Comparison of ENCODE assay signal across 24 cellular contexts in the genomic region with DNA sequence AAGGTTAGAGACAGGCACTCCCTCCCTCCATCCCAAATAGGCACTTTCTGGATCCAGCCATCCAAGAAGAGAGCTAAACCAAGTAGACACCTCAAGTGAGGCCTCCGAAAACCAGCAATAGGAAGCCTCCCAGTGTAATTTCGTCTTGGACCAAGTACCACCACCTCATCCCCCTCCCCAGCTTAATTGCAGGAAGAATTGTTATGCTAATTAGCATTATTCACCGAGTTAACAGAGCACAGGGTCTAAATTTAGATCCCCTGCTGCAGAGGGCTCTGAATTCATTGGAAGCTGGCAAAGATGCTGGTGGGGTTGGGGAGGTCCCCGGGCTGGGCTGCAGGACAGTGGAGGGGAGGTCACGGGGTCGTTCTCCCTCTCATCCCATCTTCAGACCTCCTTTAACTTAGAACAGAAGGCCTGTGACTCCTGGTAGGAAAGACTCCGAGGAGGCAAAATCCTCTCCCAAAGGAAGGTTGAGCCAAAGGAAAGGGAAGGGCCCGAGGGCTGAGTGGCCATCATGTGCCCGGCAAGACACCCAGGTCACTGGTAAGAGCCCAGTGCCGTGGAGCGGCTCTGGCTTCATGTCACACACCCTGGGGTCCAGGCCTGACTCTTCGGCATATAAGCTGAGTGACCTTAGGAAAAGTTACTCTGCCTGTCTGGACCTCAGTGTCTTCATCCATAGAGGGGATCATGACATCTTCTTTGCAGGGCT.
"Had no signal": no experiment of that assay in that cellular context is flagged by ENCODE, and none has a peak within 500 bp of the region (broad histone marks: within the 10 kb centered on the region; RNA-seq: fewer than 3 reads in every experiment).

No MANE protein-coding gene starts in this region.

- H3K4me1 ChIP-seq: breast epithelium, colonic mucosa, SJCRH30 had no signal

- H3K27me3 ChIP-seq: colonic mucosa had no signal

- DNase-seq: activated CD4-positive, alpha-beta memory T cell treated with anti-CD3 and anti-CD28 coated beads, Interleukin-2, amount 10 ng/mL, durations not matched to agents 7 days and 5 days; activated CD4-positive, alpha-beta T cell treated with anti-CD3 and anti-CD28 coated beads for 36 hours; activated CD4-positive, alpha-beta T cell treated with anti-CD3 and anti-CD28 coated beads, Interleukin-2, amount 50 U/mL, for 1 hour; activated CD8-positive, alpha-beta memory T cell treated with anti-CD3 and anti-CD28 coated beads, Interleukin-2, amount 50 U/mL, for 4 hours; activated naive CD4-positive, alpha-beta T cell; activated T-cell treated with anti-CD3 and anti-CD28 coated beads, Interleukin-2, amount 50 U/mL, for 1 hour; aorta; caudate nucleus; colonic mucosa; Karpas-422; MM.1S; NCI-H1105 treated with DMSO at 0.1 percent for 48 hours; NCI-H1694 treated with DMSO at 0.1 percent for 48 hours; NCI-H2029 treated with DMSO at 0.1 percent for 48 hours; NCI-H526; NCI-H82; OCI-M1; Right ventricle myocardium superior; SJCRH30; SK-N-SH; T-helper 1 cell had no signal

- H3K9me3 ChIP-seq: breast epithelium, colonic mucosa, SJCRH30, SK-N-SH had no signal

- H3K36me3 ChIP-seq: breast epithelium, colonic mucosa, SJCRH30 had no signal

- H3K4me3 ChIP-seq: breast epithelium, colonic mucosa, SJCRH30 had no signal

- H3K27ac ChIP-seq: breast epithelium, colonic mucosa, RWPE1, SJCRH30, VCaP had no signal
